ENCODE assay signal across 1 cellular context in the genomic region with DNA sequence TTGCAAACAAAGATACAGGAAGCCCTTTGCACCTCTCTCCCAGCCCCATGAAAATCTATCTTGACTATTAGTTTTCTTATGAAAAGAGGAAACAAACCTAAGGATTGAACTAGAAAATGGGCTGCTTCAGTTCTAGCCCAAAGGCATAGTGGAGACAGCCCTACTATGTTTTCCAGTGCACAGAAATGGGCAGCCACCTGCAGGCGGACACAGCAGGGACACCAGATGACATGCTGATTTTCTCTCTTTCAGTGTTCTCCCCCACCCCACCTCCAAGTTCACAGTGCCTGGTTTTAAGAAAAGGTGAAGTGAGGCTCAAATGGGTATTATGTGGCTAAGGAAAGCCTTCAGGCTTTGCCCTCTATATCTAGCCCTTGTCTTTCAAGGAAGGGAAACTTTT.
TF ChIP-seq lines count a peak whose summit lies in the region.

No MANE protein-coding gene starts in this region.

TF ChIP-seq in SK-N-SH, 30 proteins besides CTCF, POLR2A, EP300 and RAD21 (continued from another document):
- no peak for TF ChIP-seq EZH2phosphoT487 (IDR thresholded peaks at IDR 0.05; ENCODE audit: borderline replicate concordance, low read depth)
- no peak for TF ChIP-seq TEAD4 (IDR thresholded peaks at IDR 0.05; ENCODE audit: borderline replicate concordance, insufficient read depth)
- TF ChIP-seq CHD2 (IDR thresholded peaks at IDR 0.05; ENCODE audit: low read length, partially characterized antibody), result no peak
- no peak for TF ChIP-seq MEF2A (IDR thresholded peaks at IDR 0.05; ENCODE audit: borderline replicate concordance, low read depth)
- TF ChIP-seq, protein P1, sequence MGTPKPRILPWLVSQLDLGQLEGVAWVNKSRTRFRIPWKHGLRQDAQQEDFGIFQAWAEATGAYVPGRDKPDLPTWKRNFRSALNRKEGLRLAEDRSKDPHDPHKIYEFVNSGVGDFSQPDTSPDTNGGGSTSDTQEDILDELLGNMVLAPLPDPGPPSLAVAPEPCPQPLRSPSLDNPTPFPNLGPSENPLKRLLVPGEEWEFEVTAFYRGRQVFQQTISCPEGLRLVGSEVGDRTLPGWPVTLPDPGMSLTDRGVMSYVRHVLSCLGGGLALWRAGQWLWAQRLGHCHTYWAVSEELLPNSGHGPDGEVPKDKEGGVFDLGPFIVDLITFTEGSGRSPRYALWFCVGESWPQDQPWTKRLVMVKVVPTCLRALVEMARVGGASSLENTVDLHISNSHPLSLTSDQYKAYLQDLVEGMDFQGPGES (IDR thresholded peaks at IDR 0.05; ENCODE audit: low read depth, low read length), result no peak
- TF ChIP-seq SMC3 (IDR thresholded peaks at IDR 0.05; ENCODE audit: low read depth, low read length), result no peak
- no peak for TF ChIP-seq FOXJ3 (CRISPR knock-in tag; IDR thresholded peaks at IDR 0.05)
